In the genomic region with DNA sequence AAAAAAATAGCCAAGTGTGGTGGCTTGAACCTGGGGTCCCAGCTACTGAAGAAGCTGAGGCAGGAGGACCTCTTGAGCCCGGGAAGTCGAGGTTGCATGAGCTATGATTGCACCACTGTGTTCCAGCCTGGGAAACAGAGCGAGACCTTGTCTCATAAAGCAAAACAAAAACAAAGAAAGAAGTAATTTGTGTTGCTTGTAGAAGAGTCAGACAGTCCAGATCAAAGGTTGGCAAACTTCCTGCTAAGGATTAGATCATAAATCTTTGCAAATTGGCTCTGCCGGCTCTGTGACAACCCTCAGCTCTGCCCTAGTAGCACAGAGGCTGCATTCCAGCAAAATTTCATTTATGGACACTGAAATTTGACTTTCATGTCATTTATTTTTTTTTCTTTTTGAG, we compare ENCODE assay signal across 1 cellular context.
TF ChIP-seq lines count a peak whose summit lies in the region.

No MANE protein-coding gene starts in this region.

TF ChIP-seq in IMR-90, 13 proteins besides CTCF, POLR2A, EP300 and RAD21:
- TF ChIP-seq RFX5 (IDR thresholded peaks at IDR 0.05; ENCODE audit: low read depth, low read length) (no peak), NFE2L2 (IDR thresholded peaks at IDR 0.05; ENCODE audit: low read depth, low read length) (no peak), FOS (IDR thresholded peaks at IDR 0.05; ENCODE audit: low read depth, low read length) (no peak), MAZ (IDR thresholded peaks at IDR 0.05; ENCODE audit: borderline replicate concordance, low read depth, low read length) (no peak), CHD1 (IDR thresholded peaks at IDR 0.05; ENCODE audit: low read depth, low read length) (no peak), CEBPB (IDR thresholded peaks at IDR 0.05; ENCODE audit: low read depth, low read length) (no peak), RCOR1 (IDR thresholded peaks at IDR 0.05; ENCODE audit: insufficient replicate concordance, low read length) (no peak), MAFK (IDR thresholded peaks at IDR 0.05; ENCODE audit: low read depth, low read length) (no peak), SMC3 (IDR thresholded peaks at IDR 0.05; ENCODE audit: low read depth, low read length) (no peak), BHLHE40 (IDR thresholded peaks at IDR 0.05; ENCODE audit: low read depth, low read length) (no peak), MXI1 (IDR thresholded peaks at IDR 0.05; ENCODE audit: borderline replicate concordance, low read depth, low read length) (no peak)
- TF ChIP-seq, protein P1, sequence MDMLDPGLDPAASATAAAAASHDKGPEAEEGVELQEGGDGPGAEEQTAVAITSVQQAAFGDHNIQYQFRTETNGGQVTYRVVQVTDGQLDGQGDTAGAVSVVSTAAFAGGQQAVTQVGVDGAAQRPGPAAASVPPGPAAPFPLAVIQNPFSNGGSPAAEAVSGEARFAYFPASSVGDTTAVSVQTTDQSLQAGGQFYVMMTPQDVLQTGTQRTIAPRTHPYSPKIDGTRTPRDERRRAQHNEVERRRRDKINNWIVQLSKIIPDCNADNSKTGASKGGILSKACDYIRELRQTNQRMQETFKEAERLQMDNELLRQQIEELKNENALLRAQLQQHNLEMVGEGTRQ (IDR thresholded peaks at IDR 0.05; ENCODE audit: low read depth, low read length): no peak
- TF ChIP-seq, protein P2, sequence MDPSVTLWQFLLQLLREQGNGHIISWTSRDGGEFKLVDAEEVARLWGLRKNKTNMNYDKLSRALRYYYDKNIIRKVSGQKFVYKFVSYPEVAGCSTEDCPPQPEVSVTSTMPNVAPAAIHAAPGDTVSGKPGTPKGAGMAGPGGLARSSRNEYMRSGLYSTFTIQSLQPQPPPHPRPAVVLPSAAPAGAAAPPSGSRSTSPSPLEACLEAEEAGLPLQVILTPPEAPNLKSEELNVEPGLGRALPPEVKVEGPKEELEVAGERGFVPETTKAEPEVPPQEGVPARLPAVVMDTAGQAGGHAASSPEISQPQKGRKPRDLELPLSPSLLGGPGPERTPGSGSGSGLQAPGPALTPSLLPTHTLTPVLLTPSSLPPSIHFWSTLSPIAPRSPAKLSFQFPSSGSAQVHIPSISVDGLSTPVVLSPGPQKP (IDR thresholded peaks at IDR 0.05; ENCODE audit: borderline replicate concordance, low read depth, low read length): no peak
